ENCODE assay signal across 16 cellular contexts in the genomic region with DNA sequence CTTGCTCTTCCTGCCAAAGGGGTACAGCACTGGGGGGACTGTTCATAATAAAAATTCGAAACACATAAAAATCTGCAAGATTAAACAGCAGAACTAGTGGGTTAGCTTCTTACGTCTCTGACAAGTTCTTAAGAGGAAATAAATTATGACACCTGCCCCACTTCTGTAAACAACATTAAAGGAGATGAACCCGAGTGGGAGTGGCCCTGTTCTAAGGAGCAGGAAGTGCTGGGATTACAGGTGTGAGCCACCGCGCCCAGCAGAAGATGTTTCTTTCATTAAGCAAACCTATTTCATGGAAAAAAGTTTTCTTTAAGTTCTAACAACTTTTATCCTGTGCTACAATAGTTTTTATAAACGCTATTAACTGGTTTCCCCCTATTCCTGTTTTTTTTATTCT. TPM values are rescaled to one million over a fixed set of nuclear protein-coding genes. Genes with fewer than 3 reads are reported as not detected.
A peak's percentile ranks its signal among the peaks of the same experiment; 100 is the strongest.
DNase-seq lines count a peak whose midpoint lies in the region; ATAC-seq and TF ChIP-seq lines count a peak whose summit lies in the region.
"Had no signal": no experiment of that assay in that cellular context is flagged by ENCODE, and none has a peak within 500 bp of the region (broad histone marks: within the 10 kb centered on the region; RNA-seq: fewer than 3 reads in every experiment).

No MANE protein-coding gene starts in this region.

- H4K20me1 ChIP-seq in GM23338 (replicated peaks; ENCODE audit: insufficient read depth): no peaks in the 10 kb centered on the region

- H3K9me3 Mint-ChIP-seq in CD4-positive, alpha-beta T cell: no peaks in the 10 kb centered on the region
- H3K9me3 Mint-ChIP-seq in GM23338 (no peaks in the 10 kb centered on the region), memory B cell (no peaks in the 10 kb centered on the region)
- no peaks in the 10 kb centered on the region for H3K9me3 Mint-ChIP-seq in central memory CD8-positive, alpha-beta T cell
- H3K9me3 Mint-ChIP-seq: CD4-positive, CD25-positive, alpha-beta regulatory T cell had no signal

- no peak overlapping the region for H2AFZ ChIP-seq in GM23338

- H3K4me1 ChIP-seq in GM23338 (ENCODE audit: insufficient read depth): peaks cover 4% of the 10 kb centered on the region

- no peaks in the 10 kb centered on the region for H3K9me2 ChIP-seq in GM23338 (ENCODE audit: insufficient read depth)

- peaks cover 13% of the 10 kb centered on the region for H3K4me1 Mint-ChIP-seq in CD4-positive, alpha-beta T cell (ENCODE audit: low read depth)
- H3K4me1 Mint-ChIP-seq in GM23338 (peaks cover 9% of the 10 kb centered on the region), memory B cell (peaks cover 18% of the 10 kb centered on the region)
- peaks cover 13% of the 10 kb centered on the region for H3K4me1 Mint-ChIP-seq in central memory CD8-positive, alpha-beta T cell

- peak overlapping the region; percentile 27 for H3K27ac Mint-ChIP-seq in CD4-positive, alpha-beta T cell
- H3K27ac Mint-ChIP-seq in GM23338 (peak overlapping the region; percentile 44; the same call in 1 of the 2 replicates), memory B cell (peak overlapping the region; percentile 17)
- H3K27ac Mint-ChIP-seq in central memory CD8-positive, alpha-beta T cell (ENCODE audit: low read depth): peak overlapping the region; percentile 83

- H3K36me3 ChIP-seq in GM23338 (ENCODE audit: insufficient read depth): peaks cover 4% of the 10 kb centered on the region; the same call in 1 of the 2 replicates

- no peaks in the 10 kb centered on the region for H3K27me3 Mint-ChIP-seq in CD4-positive, alpha-beta T cell
- H3K27me3 Mint-ChIP-seq in GM23338 (ENCODE audit: insufficient read depth, low read depth, poor library complexity): no peaks in the 10 kb centered on the region
- H3K27me3 Mint-ChIP-seq in central memory CD8-positive, alpha-beta T cell: no peaks in the 10 kb centered on the region
- H3K27me3 Mint-ChIP-seq in memory B cell: no peaks in the 10 kb centered on the region
- H3K27me3 Mint-ChIP-seq: CD4-positive, CD25-positive, alpha-beta regulatory T cell had no signal

- TF ChIP-seq CTCF in CD4-positive, alpha-beta T cell (IDR thresholded peaks at IDR 0.05): no peak
- TF ChIP-seq CTCF in GM23338 (conservative IDR thresholded peaks at IDR 0.05; ENCODE audit: low read depth in 2 of 2): no peak

- H3K9me3 ChIP-seq in CD4-positive, alpha-beta T cell (ENCODE audit: control insufficient read depth, low read length): no peaks in the 10 kb centered on the region

- no peak overlapping the region for H3K4me3 ChIP-seq in GM23338
- H3K4me3 ChIP-seq: K562 had no signal

- peaks cover 31% of the 10 kb centered on the region for H3K36me3 Mint-ChIP-seq in CD4-positive, alpha-beta T cell (ENCODE audit: low read depth)
- H3K36me3 Mint-ChIP-seq in GM23338 (ENCODE audit: low read depth) (peaks cover 18% of the 10 kb centered on the region), memory B cell (peaks cover 13% of the 10 kb centered on the region)
- H3K36me3 Mint-ChIP-seq in central memory CD8-positive, alpha-beta T cell (ENCODE audit: insufficient read depth): peaks cover 3% of the 10 kb centered on the region

- intact Hi-C loops in CD4-positive, alpha-beta T cell (cut with DNase I, micrococcal nuclease): no loop called here

- no peak overlapping the region for H3K4me2 ChIP-seq in GM23338

- DNase-seq in CD4-positive, alpha-beta T cell: peak in 1 of 10 experiments; percentile 4
- no peak for DNase-seq in GM23338 (ENCODE audit: low spot score)
- DNase-seq in central memory CD8-positive, alpha-beta T cell (ENCODE audit: low spot score in 2 of 2): no peak
- DNase-seq in memory B cell (ENCODE audit: low spot score in 2 of 2): no peak
- no peak for DNase-seq in NCI-H2107 (lab: John Stamatoyannopoulos, UW)
- DNase-seq in SKM-1 treated with dmso at 0.1 percent for 144 hours (lab: John Stamatoyannopoulos, UW; ENCODE audit: unreplicated experiment): no peak
- DNase-seq: AML-193, DND-41, GDM1, NCI-H146, NCI-H2081 treated with DMSO at 0.1 percent for 48 hours, NCI-H446 treated with DMSO at 0.1 percent for 48 hours, NCI-H82 had no signal

- H3K27ac ChIP-seq in CD4-positive, alpha-beta T cell (ENCODE audit: low read depth, low read length): no peak overlapping the region
- no peak overlapping the region for H3K27ac ChIP-seq in GM23338 (ENCODE audit: low read depth)

- no peaks in the 10 kb centered on the region for H3F3A ChIP-seq in GM23338 (replicated peaks; ENCODE audit: low read depth)

- peak; percentile 61 for ATAC-seq in CD4-positive, alpha-beta T cell (ENCODE audit: poor library complexity)
- ATAC-seq in GM23338: no peak
- peak; percentile 89 for ATAC-seq in central memory CD8-positive, alpha-beta T cell (replicated peaks; ENCODE audit: extremely low read depth, poor library complexity, severe bottlenecking)
- no peak for ATAC-seq in memory B cell (ENCODE audit: low read depth)
- no peak for ATAC-seq in HG02973 (IDR thresholded peaks at IDR 0.05; ENCODE audit: unreplicated experiment)
- ATAC-seq: K562 had no signal

- H3K27me3 ChIP-seq in CD4-positive, alpha-beta T cell (ENCODE audit: control insufficient read depth, insufficient read depth, low read length): no peaks in the 10 kb centered on the region
- H3K27me3 ChIP-seq in GM23338 (ENCODE audit: insufficient read depth): no peaks in the 10 kb centered on the region

- POLR2A ChIA-PET in CD4-positive, alpha-beta T cell (lab: Charles Lee): no interaction called here

- H3K4me3 Mint-ChIP-seq in CD4-positive, alpha-beta T cell: no peak overlapping the region
- H3K4me3 Mint-ChIP-seq in GM23338 (no peak overlapping the region), memory B cell (no peak overlapping the region)
- peak overlapping the region; percentile 53 for H3K4me3 Mint-ChIP-seq in central memory CD8-positive, alpha-beta T cell
- H3K4me3 Mint-ChIP-seq: CD4-positive, CD25-positive, alpha-beta regulatory T cell had no signal

- CTCF ChIA-PET in CD4-positive, alpha-beta T cell (lab: Charles Lee): no interaction called here

- H3K79me2 ChIP-seq in GM23338 (replicated peaks; ENCODE audit: insufficient read depth): no peaks in the 10 kb centered on the region

TF ChIP-seq in GM23338, 12 proteins besides CTCF, POLR2A, EP300 and RAD21 (continues in another document):
- TF ChIP-seq ETS1 (IDR thresholded peaks at IDR 0.05) (no peak), POLR2AphosphoS5 (IDR thresholded peaks at IDR 0.05; ENCODE audit: low read depth) (no peak), ZNF331 (CRISPR knock-in tag; IDR thresholded peaks at IDR 0.05; ENCODE audit: low read depth) (no peak), CREB1 (CRISPR knock-in tag; IDR thresholded peaks at IDR 0.05; ENCODE audit: low read depth) (no peak), STAT1 (IDR thresholded peaks at IDR 0.05; ENCODE audit: unreplicated experiment) (no peak), ZNF114 (CRISPR knock-in tag; IDR thresholded peaks at IDR 0.05) (no peak), EZH2 (IDR thresholded peaks at IDR 0.05; ENCODE audit: low read depth, unreplicated experiment) (no peak)

RNA-seq across cellular contexts. Expression of gene USP45, which starts 24.6 kb away (rescaled TPM):
- 1 to 10 TPM; 7.0 to 8.0 TPM for total RNA-seq in CD4-positive, alpha-beta T cell
- total RNA-seq in GM23338 (2014; rRNA removed; shearing (Covaris generic)): 24.9 and 27.1 TPM in 2 replicates
- 14.9 and 18.2 TPM in 2 replicates for polyA plus RNA-seq in GM23338 (2016; fragmentation: Nextera tagmentation; extraction: Ambion mirVana)

Comparison
In these comparisons a context has a peak if more than half of its experiments do, and no peak if none do; other contexts are left out.
1. ATAC-seq: peak in CD4-positive, alpha-beta T cell (single experiment) and central memory CD8-positive, alpha-beta T cell (single experiment); none in GM23338 (single experiment), memory B cell (single experiment) and HG02973 (single experiment).
2. H3K27ac Mint-ChIP-seq: peak in every context shown above with its lines; median percentile 83 in central memory CD8-positive, alpha-beta T cell; 44 in GM23338; 27 in CD4-positive, alpha-beta T cell; 17 in memory B cell.